8 cellular contexts compared by ENCODE assay signal in the genomic region with DNA sequence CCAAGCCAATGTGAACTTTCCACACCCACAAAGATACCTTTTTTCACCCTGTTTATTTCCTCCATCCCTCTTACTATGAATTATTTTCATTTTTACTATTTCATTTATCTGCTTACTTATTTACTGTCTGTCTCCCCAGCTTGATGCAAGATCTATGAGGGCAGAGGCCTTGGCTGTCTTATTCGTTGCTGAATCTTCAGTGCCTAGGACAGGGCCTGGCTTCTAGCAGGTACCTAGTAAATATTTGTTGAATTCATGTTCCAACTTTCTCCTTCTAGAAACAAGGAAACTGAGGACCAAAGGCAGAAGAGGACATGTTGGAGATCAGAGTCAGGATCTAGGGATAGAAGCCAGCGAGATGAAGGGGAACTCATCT. TPM values are rescaled to one million over a fixed set of nuclear protein-coding genes. Genes with fewer than 3 reads are reported as not detected.
DNase-seq lines count a peak whose midpoint lies in the region; ATAC-seq, FAIRE-seq and TF ChIP-seq lines count a peak whose summit lies in the region.

No MANE protein-coding gene starts in this region.

- peak overlapping the region; percentile 73 for H3K4me2 ChIP-seq in K562 (ENCODE audit: insufficient read depth, low read length)

- POLR2A ChIA-PET in K562 (lab: Yijun Ruan, JAX) = interaction anchor here (1.3 kb wide), 1 partner anchor 9 kb away, joined by 4 read pairs; no protein-coding TSS in a partner anchor

- H3K9me1 ChIP-seq in K562 (ENCODE audit: control insufficient read depth, insufficient read depth, low read length) = peaks cover 3% of the 10 kb centered on the region

- ATAC-seq in K562 (no peak), GM18907 (IDR thresholded peaks at IDR 0.05; ENCODE audit: unreplicated experiment) (no peak)

- H3K36me3 Mint-ChIP-seq in neural crest cell (ENCODE audit: low read depth) = no peaks in the 10 kb centered on the region

- CTCF ChIA-PET in K562 (lab: Yijun Ruan, JAX; ENCODE audit: low intra/inter-chr PET ratio) = interaction anchor here (0.6 to 0.8 kb wide), 2 partner anchors 78 to 138 kb away, joined by 3 read pairs; no protein-coding TSS in a partner anchor

- DNase-seq in K562 (ENCODE audit: extremely low read depth in 1 of 4, low spot score in 3 of 4) (no peak), neural crest cell (ENCODE audit: low read depth, low spot score) (no peak), NCI-H345 (lab: John Stamatoyannopoulos, UW) (no peak), SHP77 (lab: John Stamatoyannopoulos, UW) (no peak), GM19238 (ENCODE audit: insufficient read length, low spot score) (no peak)

- no TSS peak for BruUV-seq in K562 (replicated peaks; lab: Mats Ljungman, UMichigan)

- 5% methylated on average over 2 of the region's 2 CpGs for WGBS in K562 (ENCODE audit: insufficient coverage, low coverage, missing lambda C conversion rate)

- no peak overlapping the region for H3K9ac ChIP-seq in HUES48 (ENCODE audit: low read depth, low read length)
- H3K9ac ChIP-seq in K562 (ENCODE audit: insufficient read depth in 1 of 2, low read depth in 2 of 2, low read length in 2 of 2) = peak overlapping the region in 1 of 2 experiments; percentile 97; a peak in 1 of 4 replicates

- intact Hi-C loops in K562 (cut with micrococcal nuclease) = loop anchor here (2.0 kb wide), 1 partner anchor 74 kb away; a partner anchor contains a TSS

- in situ Hi-C loops in K562 (cut with MboI) = no loop called here

- H4K20me1 ChIP-seq in K562 (replicated peaks; ENCODE audit: control insufficient read depth, insufficient read depth, low read length) = no peaks in the 10 kb centered on the region; the same call in none of the 2 replicates

- peaks cover 15% of the 10 kb centered on the region for H3K4me1 ChIP-seq in HUES48 (ENCODE audit: control insufficient read depth, insufficient read depth, low read length)
- peaks cover 19 to 34% of the 10 kb centered on the region in 2 experiments for H3K4me1 ChIP-seq in K562 (replicated peaks in 1 of 2; ENCODE audit: control insufficient read depth in 2 of 2, insufficient read depth in 2 of 2, low read length in 2 of 2)

- TF ChIP-seq CTCF in C4-2B (conservative IDR thresholded peaks at IDR 0.05) (peak; percentile 8; the same call in 1 of the 2 replicates), K562 (IDR thresholded peaks at IDR 0.05 in 2 of 3, conservative IDR thresholded peaks at IDR 0.05 in 1 of 3; ENCODE audit: insufficient read depth in 2 of 3, low read depth in 1 of 3, low read length in 3 of 3) (no peak), neural crest cell (conservative IDR thresholded peaks at IDR 0.05) (no peak)

- TF ChIP-seq EP300 in K562 (IDR thresholded peaks at IDR 0.05; ENCODE audit: low read length) = 0 out of 2 replicates have a peak, but pooled peaks have one; percentile 15

- TF ChIP-seq RAD21 in K562 (CRISPR knock-in tag; conservative IDR thresholded peaks at IDR 0.05 in 1 of 2, IDR thresholded peaks at IDR 0.05 in 1 of 2) = no peak

- FAIRE-seq in K562 (lab: Jason Lieb, UNC) = no peak

- H3K4me3 ChIP-seq in HUES48 (ENCODE audit: low read depth, low read length) (peak overlapping the region; percentile 94), K562 (no peak overlapping the region)

- H3K27me3 ChIP-seq in HUES48 (ENCODE audit: control insufficient read depth, insufficient read depth, low read length) = no peaks in the 10 kb centered on the region
- no peaks in the 10 kb centered on the region for H3K27me3 ChIP-seq in K562 (ENCODE audit: control insufficient read depth in 2 of 2, insufficient read depth in 2 of 2, low read length in 2 of 2)

- peak overlapping the region; percentile 93 for H3K4me3 Mint-ChIP-seq in neural crest cell

- no peaks in the 10 kb centered on the region for H3K36me3 ChIP-seq in HUES48 (ENCODE audit: control insufficient read depth, insufficient read depth, low read length)
- no peaks in the 10 kb centered on the region for H3K36me3 ChIP-seq in K562 (ENCODE audit: control insufficient read depth, insufficient read depth, low read length)

- no peak overlapping the region for H3K27ac ChIP-seq in C4-2B
- H3K27ac ChIP-seq in HUES48 (ENCODE audit: low read depth, low read length) = peak overlapping the region; percentile 82
- no peak overlapping the region; the same call in 2 of the 3 replicates for H3K27ac ChIP-seq in K562 (ENCODE audit: extremely low read depth, low read depth, low read length)

- H3K27ac Mint-ChIP-seq in neural crest cell (ENCODE audit: unreplicated experiment) = no peak overlapping the region

- H3K79me2 ChIP-seq in K562 (ENCODE audit: control insufficient read depth, insufficient read depth, low read length) = no peaks in the 10 kb centered on the region

- no peak for TF ChIP-seq POLR2A in K562 (conservative IDR thresholded peaks at IDR 0.05)

- H3K9me3 Mint-ChIP-seq in neural crest cell = no peaks in the 10 kb centered on the region

- no peaks in the 10 kb centered on the region for H3K27me3 Mint-ChIP-seq in neural crest cell (ENCODE audit: low read depth)

- H3K4me1 Mint-ChIP-seq in neural crest cell = peaks cover 35% of the 10 kb centered on the region

- H2AFZ ChIP-seq in K562 (ENCODE audit: low read depth, low read length) = peak overlapping the region; percentile 79

- H3K9me3 ChIP-seq in HUES48 (ENCODE audit: control insufficient read depth, insufficient read depth, low read length) (no peaks in the 10 kb centered on the region), K562 (replicated peaks; ENCODE audit: control insufficient read depth, insufficient read depth, low read depth, low read length) (no peaks in the 10 kb centered on the region)

RNA-seq across cellular contexts. Expression of a gene that starts 0.5 kb away (rescaled TPM):
- total RNA-seq in K562 (2011; cell fraction: chromatin; rRNA removed; ENCODE audit: low replicate concordance) = 88.0 and 181 TPM in 2 replicates
- total RNA-seq in K562 (2011; cell fraction: nucleolus; rRNA removed) = 88.4 and 99.1 TPM in 2 replicates
- 92.3 and 124 TPM in 2 replicates for total RNA-seq in K562 (2011; cell fraction: nucleoplasm; rRNA removed)
- total RNA-seq in K562 (2014; rRNA removed) (6.6 and 7.9 TPM in 2 replicates), K562 (2014; rRNA removed; fragmentation: Illumina TruSeq; extraction: Trizol) (4.5 and 5.2 TPM in 2 replicates), K562 (2015; rRNA removed; fragmentation: Illumina TruSeq; extraction: Trizol) (8.4 and 9.1 TPM in 2 replicates), K562 (2021) (20.7 and 23.1 TPM in 2 replicates), neural crest cell (84.0 and 87.2 TPM in 2 replicates)
- polyA plus RNA-seq in K562 (2011; rRNA removed) (9.5 and 33.1 TPM in 2 replicates), K562 (2014; fragmentation: Illumina TruSeq; extraction: Trizol) (10.0 and 15.5 TPM in 2 replicates), K562 (2014; fragmentation: Nextera tagmentation; extraction: Ambion mirVana) (under 1 TPM; 0.39 to 0.58 TPM), K562 (2014; rRNA removed) (17.6 TPM in 2 replicates)
- 7.7 and 11.1 TPM in 2 replicates for polyA plus RNA-seq in K562 (2011; cell fraction: cytosol; rRNA removed)
- polyA plus RNA-seq in K562 (2011; cell fraction: nucleus; rRNA removed) = 108 and 126 TPM in 2 replicates
- 15.9 and 25.7 TPM in 2 replicates for polyA plus RNA-seq in K562 (2012)
- polyA minus RNA-seq in K562 (2011; rRNA and poly(A)+ RNA removed) = 19.1 and 29.6 TPM in 2 replicates
- polyA minus RNA-seq in K562 (2011; cell fraction: cytosol; rRNA and poly(A)+ RNA removed) = 6.7 and 22.4 TPM in 2 replicates
- polyA minus RNA-seq in K562 (2011; cell fraction: nucleus; rRNA and poly(A)+ RNA removed) = 55.2 and 137 TPM in 2 replicates

RNA-seq across cellular contexts. Expression of a gene that starts 11.3 kb away (rescaled TPM):
- total RNA-seq in K562 (2011; cell fraction: chromatin; rRNA removed; ENCODE audit: low replicate concordance) = 263 and 434 TPM in 2 replicates
- total RNA-seq in K562 (2011; cell fraction: nucleolus; rRNA removed) = 204 and 208 TPM in 2 replicates
- 222 and 230 TPM in 2 replicates for total RNA-seq in K562 (2011; cell fraction: nucleoplasm; rRNA removed)
- total RNA-seq in K562 (2014; rRNA removed) = 127 and 164 TPM in 2 replicates
- total RNA-seq in K562 (2014; rRNA removed; fragmentation: Illumina TruSeq; extraction: Trizol) = 55.4 and 57.1 TPM in 2 replicates
- 83.7 and 87.8 TPM in 2 replicates for total RNA-seq in K562 (2015; rRNA removed; fragmentation: Illumina TruSeq; extraction: Trizol)
- 329 and 330 TPM in 2 replicates for total RNA-seq in K562 (2021)
- 82.1 and 168 TPM in 2 replicates for polyA plus RNA-seq in K562 (2011; rRNA removed)
- polyA plus RNA-seq in K562 (2011; cell fraction: cytosol; rRNA removed) = 139 and 188 TPM in 2 replicates
- polyA plus RNA-seq in K562 (2011; cell fraction: nucleus; rRNA removed) = 284 and 400 TPM in 2 replicates
- polyA plus RNA-seq in K562 (2012) = 220 and 374 TPM in 2 replicates
- polyA plus RNA-seq in K562 (2014; fragmentation: Illumina TruSeq; extraction: Trizol) = 244 and 291 TPM in 2 replicates
- polyA plus RNA-seq in K562 (2014; fragmentation: Nextera tagmentation; extraction: Ambion mirVana) = 10 to 100 TPM in 1 of 2 experiments, 1 to 10 TPM in 1; 6.6 to 12.6 TPM
- polyA plus RNA-seq in K562 (2014; rRNA removed) = 161 and 175 TPM in 2 replicates
- 76.1 and 76.4 TPM in 2 replicates for polyA minus RNA-seq in K562 (2011; rRNA and poly(A)+ RNA removed)
- polyA minus RNA-seq in K562 (2011; cell fraction: cytosol; rRNA and poly(A)+ RNA removed) = 115 and 157 TPM in 2 replicates
- polyA minus RNA-seq in K562 (2011; cell fraction: nucleus; rRNA and poly(A)+ RNA removed) = 42.3 and 58.8 TPM in 2 replicates
- total RNA-seq in neural crest cell = 201 and 226 TPM in 2 replicates

RNA-seq across cellular contexts. Expression of a gene that starts 42.6 kb away (rescaled TPM):
- 24.5 and 53.9 TPM in 2 replicates for total RNA-seq in K562 (2011; cell fraction: chromatin; rRNA removed; ENCODE audit: low replicate concordance)
- 72.0 and 78.0 TPM in 2 replicates for total RNA-seq in K562 (2011; cell fraction: nucleolus; rRNA removed)
- 65.8 and 106 TPM in 2 replicates for total RNA-seq in K562 (2011; cell fraction: nucleoplasm; rRNA removed)
- total RNA-seq in K562 (2014; rRNA removed) (331 and 433 TPM in 2 replicates), K562 (2014; rRNA removed; fragmentation: Illumina TruSeq; extraction: Trizol) (11.5 and 11.9 TPM in 2 replicates), K562 (2015; rRNA removed; fragmentation: Illumina TruSeq; extraction: Trizol) (109 and 123 TPM in 2 replicates), K562 (2021) (172 and 177 TPM in 2 replicates), neural crest cell (80.6 and 82.5 TPM in 2 replicates)
- polyA plus RNA-seq in K562 (2011; rRNA removed) (87.1 and 125 TPM in 2 replicates), K562 (2014; fragmentation: Illumina TruSeq; extraction: Trizol) (30.1 and 181 TPM in 2 replicates), K562 (2014; fragmentation: Nextera tagmentation; extraction: Ambion mirVana) (10 to 100 TPM in 1 of 2 experiments, 1 to 10 TPM in 1; 4.2 to 13.7 TPM), K562 (2014; rRNA removed) (191 and 213 TPM in 2 replicates)
- 256 and 738 TPM in 2 replicates for polyA plus RNA-seq in K562 (2011; cell fraction: cytosol; rRNA removed)
- polyA plus RNA-seq in K562 (2011; cell fraction: nucleus; rRNA removed) = 139 and 249 TPM in 2 replicates
- 180 and 393 TPM in 2 replicates for polyA plus RNA-seq in K562 (2012)
- 19.8 and 21.1 TPM in 2 replicates for polyA minus RNA-seq in K562 (2011; rRNA and poly(A)+ RNA removed)
- polyA minus RNA-seq in K562 (2011; cell fraction: cytosol; rRNA and poly(A)+ RNA removed) = 74.5 and 112 TPM in 2 replicates
- 29.6 and 47.0 TPM in 2 replicates for polyA minus RNA-seq in K562 (2011; cell fraction: nucleus; rRNA and poly(A)+ RNA removed)

RNA-seq across cellular contexts. Expression of a gene that starts 53.4 kb away (rescaled TPM):
- 0.58 and 2.0 TPM in 2 replicates for total RNA-seq in K562 (2011; cell fraction: chromatin; rRNA removed; ENCODE audit: low replicate concordance)
- total RNA-seq in K562 (2011; cell fraction: nucleolus; rRNA removed) = 1.1 and 1.3 TPM in 2 replicates
- total RNA-seq in K562 (2011; cell fraction: nucleoplasm; rRNA removed) = 1.7 TPM in 1 of 2 replicates, not detected in the other
- total RNA-seq in K562 (2014; rRNA removed) = 0.20 and 0.54 TPM in 2 replicates
- total RNA-seq in K562 (2014; rRNA removed; fragmentation: Illumina TruSeq; extraction: Trizol) = 0.47 TPM in 1 of 2 replicates, not detected in the other
- total RNA-seq in K562 (2015; rRNA removed; fragmentation: Illumina TruSeq; extraction: Trizol) = not detected in 2 replicates
- 0.40 and 0.72 TPM in 2 replicates for total RNA-seq in K562 (2021)
- polyA plus RNA-seq in K562 (2011; rRNA removed) = 0.60 and 1.2 TPM in 2 replicates
- polyA plus RNA-seq in K562 (2011; cell fraction: cytosol; rRNA removed) = 0.40 and 0.69 TPM in 2 replicates
- polyA plus RNA-seq in K562 (2011; cell fraction: nucleus; rRNA removed) = 3.3 and 4.8 TPM in 2 replicates
- polyA plus RNA-seq in K562 (2012) = 0.16 and 0.37 TPM in 2 replicates
- 0.22 and 1.0 TPM in 2 replicates for polyA plus RNA-seq in K562 (2014; fragmentation: Illumina TruSeq; extraction: Trizol)
- under 1 TPM; 0.10 to 0.11 TPM for polyA plus RNA-seq in K562 (2014; fragmentation: Nextera tagmentation; extraction: Ambion mirVana)
- polyA plus RNA-seq in K562 (2014; rRNA removed) = 0.21 and 0.65 TPM in 2 replicates
- 1.2 and 1.4 TPM in 2 replicates for polyA minus RNA-seq in K562 (2011; rRNA and poly(A)+ RNA removed)
- not detected in 2 replicates for polyA minus RNA-seq in K562 (2011; cell fraction: cytosol; rRNA and poly(A)+ RNA removed)
- not detected in 2 replicates for polyA minus RNA-seq in K562 (2011; cell fraction: nucleus; rRNA and poly(A)+ RNA removed)
- not detected in 2 replicates for total RNA-seq in neural crest cell
